In genomic region chr5:96509313-96509712, GRCh38 we compare ENCODE assay signal across 17 cellular contexts.
DNase-seq lines count a peak whose midpoint lies in the region; ATAC-seq and TF ChIP-seq lines count a peak whose summit lies in the region.
"Had no signal": no experiment of that assay in that cellular context is flagged by ENCODE, and none has a peak within 500 bp of the region (broad histone marks: within the 10 kb centered on the region; RNA-seq: fewer than 3 reads in every experiment).

No MANE protein-coding gene starts in this region.

- intact Hi-C loops in transverse colon (cut with DNase I; ENCODE audit: low total_unique reads) = no loop called here

- H3K9me3 ChIP-seq in transverse colon (no peaks in the 10 kb centered on the region), suprapubic skin (no peaks in the 10 kb centered on the region)
- H3K9me3 ChIP-seq: right atrium auricular region had no signal

- TF ChIP-seq CTCF in RWPE1 (conservative IDR thresholded peaks at IDR 0.05; ENCODE audit: low read depth) (no peak), fibroblast of pulmonary artery (IDR thresholded peaks at IDR 0.05; ENCODE audit: low read length, missing control alignments) (no peak), transverse colon (IDR thresholded peaks at IDR 0.05) (no peak), suprapubic skin (IDR thresholded peaks at IDR 0.05) (no peak), GM23338 (conservative IDR thresholded peaks at IDR 0.05; ENCODE audit: low read depth in 2 of 2) (no peak)

- H3K79me2 ChIP-seq in GM23338 (replicated peaks; ENCODE audit: insufficient read depth) = no peaks in the 10 kb centered on the region

- H3K4me1 Mint-ChIP-seq in activated naive CD8-positive, alpha-beta T cell treated with anti-CD3 and anti-CD28 coated beads, Interleukin-2, amount 50 U/mL, for 24 hours = peaks cover 19% of the 10 kb centered on the region
- peaks cover 5% of the 10 kb centered on the region for H3K4me1 Mint-ChIP-seq in activated naive CD8-positive, alpha-beta T cell treated with anti-CD3 and anti-CD28 coated beads for 36 hours
- no peaks in the 10 kb centered on the region for H3K4me1 Mint-ChIP-seq in GM23338
- H3K4me1 Mint-ChIP-seq: activated CD4-positive, alpha-beta T cell treated with anti-CD3 and anti-CD28 coated beads, Interleukin-2, amount 10 ng/mL, durations not matched to agents 7 days and 5 days; mesothelial cell of epicardium had no signal

- CTCF ChIA-PET in RWPE1 (lab: Yijun Ruan, JAX) = no interaction called here

- no peaks in the 10 kb centered on the region for H3K9me3 Mint-ChIP-seq in activated naive CD8-positive, alpha-beta T cell treated with anti-CD3 and anti-CD28 coated beads, Interleukin-2, amount 50 U/mL, for 24 hours
- no peaks in the 10 kb centered on the region for H3K9me3 Mint-ChIP-seq in activated naive CD8-positive, alpha-beta T cell treated with anti-CD3 and anti-CD28 coated beads for 36 hours
- H3K9me3 Mint-ChIP-seq in GM23338 = no peaks in the 10 kb centered on the region
- H3K9me3 Mint-ChIP-seq: activated CD4-positive, alpha-beta T cell treated with anti-CD3 and anti-CD28 coated beads, Interleukin-2, amount 10 ng/mL, durations not matched to agents 7 days and 5 days; activated naive CD4-positive, alpha-beta T cell treated with anti-CD3 and anti-CD28 coated beads for 36 hours; CD8-positive, alpha-beta T cell; mesothelial cell of epicardium had no signal

- H2AFZ ChIP-seq in GM23338 = no peak overlapping the region

- in situ Hi-C loops in transverse colon (cut with MboI; ENCODE audit: low pct_ligation_motif_present in 1 of 4, low pct_unique_long_range_greater_than_20kb in 1 of 4, low sequenced_read_pairs in 3 of 4) = no loop called here

- 0% methylated on average over 1 of the region's 1 CpG for WGBS in transverse colon (ENCODE audit: low coverage in 1 of 2), 2 donors
- 0% methylated on average over 1 of the region's 1 CpG for WGBS in suprapubic skin

- no peak overlapping the region for H3K4me3 ChIP-seq in fibroblast of pulmonary artery (replicated peaks; ENCODE audit: low read depth, low read length)
- no peak overlapping the region for H3K4me3 ChIP-seq in transverse colon
- no peak overlapping the region for H3K4me3 ChIP-seq in suprapubic skin
- H3K4me3 ChIP-seq in GM23338 = no peak overlapping the region
- H3K4me3 ChIP-seq: K562, right atrium auricular region had no signal

- POLR2A ChIA-PET in RWPE1 (lab: Yijun Ruan, JAX; ENCODE audit: low non-redundant PET) = no interaction called here

- H4K20me1 ChIP-seq in GM23338 (replicated peaks; ENCODE audit: insufficient read depth) = no peaks in the 10 kb centered on the region

- H3K4me1 ChIP-seq in transverse colon (peaks cover 0 to 16% (median 13%) of the 10 kb centered on the region in 4 donors), suprapubic skin (peaks cover 5% of the 10 kb centered on the region), GM23338 (ENCODE audit: insufficient read depth) (no peaks in the 10 kb centered on the region)
- H3K4me1 ChIP-seq: right atrium auricular region had no signal

- peak; percentile 63 for ATAC-seq in activated naive CD8-positive, alpha-beta T cell treated with anti-CD3 and anti-CD28 coated beads, Interleukin-2, amount 50 U/mL, for 24 hours
- ATAC-seq in GM19395 (IDR thresholded peaks at IDR 0.05; ENCODE audit: unreplicated experiment) (no peak), GM23338 (no peak)
- ATAC-seq: CD8-positive, alpha-beta T cell; K562 had no signal

- TF ChIP-seq POLR2A in transverse colon (IDR thresholded peaks at IDR 0.05) (no peak), suprapubic skin (IDR thresholded peaks at IDR 0.05) (no peak)

- H3F3A ChIP-seq in GM23338 (replicated peaks; ENCODE audit: low read depth) = no peaks in the 10 kb centered on the region

- H3K36me3 Mint-ChIP-seq in activated naive CD8-positive, alpha-beta T cell treated with anti-CD3 and anti-CD28 coated beads, Interleukin-2, amount 50 U/mL, for 24 hours (ENCODE audit: low read depth) = no peaks in the 10 kb centered on the region
- H3K36me3 Mint-ChIP-seq in activated naive CD8-positive, alpha-beta T cell treated with anti-CD3 and anti-CD28 coated beads for 36 hours = no peaks in the 10 kb centered on the region
- H3K36me3 Mint-ChIP-seq in GM23338 (ENCODE audit: low read depth) = no peaks in the 10 kb centered on the region
- H3K36me3 Mint-ChIP-seq: CD8-positive, alpha-beta T cell; mesothelial cell of epicardium had no signal

- no peak overlapping the region for H3K4me3 Mint-ChIP-seq in activated naive CD8-positive, alpha-beta T cell treated with anti-CD3 and anti-CD28 coated beads, Interleukin-2, amount 50 U/mL, for 24 hours
- no peak overlapping the region for H3K4me3 Mint-ChIP-seq in activated naive CD8-positive, alpha-beta T cell treated with anti-CD3 and anti-CD28 coated beads for 36 hours
- H3K4me3 Mint-ChIP-seq in GM23338 = no peak overlapping the region
- H3K4me3 Mint-ChIP-seq: activated CD4-positive, alpha-beta T cell treated with anti-CD3 and anti-CD28 coated beads, Interleukin-2, amount 10 ng/mL, durations not matched to agents 7 days and 5 days; activated naive CD4-positive, alpha-beta T cell treated with anti-CD3 and anti-CD28 coated beads for 36 hours; CD8-positive, alpha-beta T cell; mesothelial cell of epicardium had no signal

- H3K27ac Mint-ChIP-seq in activated naive CD8-positive, alpha-beta T cell treated with anti-CD3 and anti-CD28 coated beads, Interleukin-2, amount 50 U/mL, for 24 hours = no peak overlapping the region
- H3K27ac Mint-ChIP-seq in activated naive CD8-positive, alpha-beta T cell treated with anti-CD3 and anti-CD28 coated beads for 36 hours = no peak overlapping the region
- no peak overlapping the region for H3K27ac Mint-ChIP-seq in GM23338
- H3K27ac Mint-ChIP-seq: activated CD4-positive, alpha-beta T cell treated with anti-CD3 and anti-CD28 coated beads, Interleukin-2, amount 10 ng/mL, durations not matched to agents 7 days and 5 days; activated naive CD4-positive, alpha-beta T cell treated with anti-CD3 and anti-CD28 coated beads for 36 hours; CD8-positive, alpha-beta T cell; mesothelial cell of epicardium had no signal

- DNase-seq in activated naive CD8-positive, alpha-beta T cell treated with anti-CD3 and anti-CD28 coated beads, Interleukin-2, amount 50 U/mL, for 24 hours = no peak
- DNase-seq in activated naive CD8-positive, alpha-beta T cell treated with anti-CD3 and anti-CD28 coated beads for 36 hours = no peak
- DNase-seq in RWPE1 (ENCODE audit: low spot score) (peak; percentile 33), fibroblast of pulmonary artery (ENCODE audit: low read depth) (peak; percentile 41), transverse colon (no peak), suprapubic skin (ENCODE audit: low spot score in 2 of 2) (no peak), GM23338 (ENCODE audit: low spot score) (no peak)
- DNase-seq: activated CD4-positive, alpha-beta T cell treated with anti-CD3 and anti-CD28 coated beads, Interleukin-2, amount 10 ng/mL, durations not matched to agents 7 days and 5 days; activated naive CD4-positive, alpha-beta T cell treated with anti-CD3 and anti-CD28 coated beads for 36 hours; activated T-cell treated with anti-CD3 and anti-CD28 coated beads for 4 hours; CD8-positive, alpha-beta T cell; NCI-H1048; OCI-M1 had no signal

- peaks cover 2% of the 10 kb centered on the region for H3K27me3 Mint-ChIP-seq in activated naive CD8-positive, alpha-beta T cell treated with anti-CD3 and anti-CD28 coated beads, Interleukin-2, amount 50 U/mL, for 24 hours
- peaks cover 4% of the 10 kb centered on the region for H3K27me3 Mint-ChIP-seq in activated naive CD8-positive, alpha-beta T cell treated with anti-CD3 and anti-CD28 coated beads for 36 hours
- no peaks in the 10 kb centered on the region for H3K27me3 Mint-ChIP-seq in GM23338 (ENCODE audit: insufficient read depth, low read depth, poor library complexity)

- H3K36me3 ChIP-seq in transverse colon (no peaks in the 10 kb centered on the region), suprapubic skin (no peaks in the 10 kb centered on the region), GM23338 (ENCODE audit: insufficient read depth) (no peaks in the 10 kb centered on the region)
- H3K36me3 ChIP-seq: right atrium auricular region had no signal

- H3K27me3 ChIP-seq in transverse colon = no peaks in the 10 kb centered on the region
- no peaks in the 10 kb centered on the region for H3K27me3 ChIP-seq in suprapubic skin
- H3K27me3 ChIP-seq in GM23338 (ENCODE audit: insufficient read depth) = no peaks in the 10 kb centered on the region
- H3K27me3 ChIP-seq: right atrium auricular region had no signal

- no peak overlapping the region for H3K4me2 ChIP-seq in GM23338

- TF ChIP-seq EP300 in transverse colon (IDR thresholded peaks at IDR 0.05; ENCODE audit: low read depth) (no peak), suprapubic skin (IDR thresholded peaks at IDR 0.05) (no peak)

- H3K27ac ChIP-seq in RWPE1 (no peak overlapping the region), transverse colon (peak overlapping the region; percentile 20 to 54 (median 36)), suprapubic skin (no peak overlapping the region), GM23338 (ENCODE audit: low read depth) (no peak overlapping the region)
- H3K27ac ChIP-seq: right atrium auricular region had no signal

- peaks cover 3% of the 10 kb centered on the region; the same call in 1 of the 2 replicates for H3K9me2 ChIP-seq in GM23338 (ENCODE audit: insufficient read depth)

TF ChIP-seq in GM23338, 12 proteins besides CTCF, POLR2A, EP300 and RAD21 (continues in another document):
- TF ChIP-seq POLR2AphosphoS5 (IDR thresholded peaks at IDR 0.05; ENCODE audit: low read depth) = no peak

Comparison
In these comparisons a context has a peak if more than half of its experiments do, and no peak if none do; other contexts are left out.
1. DNase-seq: peak in RWPE1 (single experiment) and fibroblast of pulmonary artery (single experiment); none in activated naive CD8-positive, alpha-beta T cell treated with anti-CD3 and anti-CD28 coated beads, Interleukin-2, amount 50 U/mL, for 24 hours (single experiment), activated naive CD8-positive, alpha-beta T cell treated with anti-CD3 and anti-CD28 coated beads for 36 hours (single experiment), transverse colon (single experiment), suprapubic skin (0 of 2) and GM23338 (single experiment).
2. H3K27ac ChIP-seq: peak in transverse colon (4 of 4); none in RWPE1 (single experiment), suprapubic skin (single experiment) and GM23338 (single experiment).